9 cellular contexts compared by ENCODE assay signal in genomic region chr14:93085916-93086315, GRCh38. TPM values are rescaled to one million over a fixed set of nuclear protein-coding genes. Genes with fewer than 3 reads are reported as not detected.
A peak's percentile ranks its signal among the peaks of the same experiment; 100 is the strongest.
DNase-seq lines count a peak whose midpoint lies in the region; ATAC-seq, FAIRE-seq and TF ChIP-seq lines count a peak whose summit lies in the region.
"Had no signal": no experiment of that assay in that cellular context is flagged by ENCODE, and none has a peak within 500 bp of the region (broad histone marks: within the 10 kb centered on the region; RNA-seq: fewer than 3 reads in every experiment).

No MANE protein-coding gene starts in this region.

- POLR2A ChIA-PET in CD8-positive, alpha-beta memory T cell (lab: Charles Lee): no interaction called here
- POLR2A ChIA-PET in K562 (lab: Yijun Ruan, JAX): interaction anchor here (1.0 kb wide), 1 partner anchor 11 kb away, joined by 3 read pairs; no protein-coding TSS in a partner anchor

- H3K4me1 Mint-ChIP-seq in CD8-positive, alpha-beta memory T cell: peaks cover 51 to 88% (median 64%) of the 10 kb centered on the region in 3 donors

- H3K9me1 ChIP-seq in K562 (ENCODE audit: control insufficient read depth, insufficient read depth, low read length): no peaks in the 10 kb centered on the region

- in situ Hi-C loops in K562 (cut with MboI): no loop called here

- no peak for TF ChIP-seq POLR2A in K562 (conservative IDR thresholded peaks at IDR 0.05)

- H4K20me1 ChIP-seq in K562 (replicated peaks; ENCODE audit: control insufficient read depth, insufficient read depth, low read length): no peaks in the 10 kb centered on the region

- H3K9me3 ChIP-seq in CD8-positive, alpha-beta memory T cell (ENCODE audit: low read length): no peaks in the 10 kb centered on the region
- H3K9me3 ChIP-seq in K562 (replicated peaks; ENCODE audit: control insufficient read depth, insufficient read depth, low read depth, low read length) (no peaks in the 10 kb centered on the region), psoas muscle (no peaks in the 10 kb centered on the region)

- H3K27me3 Mint-ChIP-seq in CD8-positive, alpha-beta memory T cell: no peaks in the 10 kb centered on the region

- peak overlapping the region in 1 of 2 experiments; percentile 35; a peak in 1 of 4 replicates for H3K9ac ChIP-seq in K562 (ENCODE audit: insufficient read depth in 1 of 2, low read depth in 2 of 2, low read length in 2 of 2)

- no peak overlapping the region for H3K4me2 ChIP-seq in K562 (ENCODE audit: insufficient read depth, low read length)

- no peak for TF ChIP-seq RAD21 in K562 (CRISPR knock-in tag; conservative IDR thresholded peaks at IDR 0.05 in 1 of 2, IDR thresholded peaks at IDR 0.05 in 1 of 2)

- peak; percentile 25; the same call in 2 of the 3 replicates for ATAC-seq in K562
- ATAC-seq in psoas muscle: no peak

- no peaks in the 10 kb centered on the region for H3K79me2 ChIP-seq in K562 (ENCODE audit: control insufficient read depth, insufficient read depth, low read length)

- H2AFZ ChIP-seq in K562 (ENCODE audit: low read depth, low read length): no peak overlapping the region

- intact Hi-C loops in K562 (cut with micrococcal nuclease): no loop called here
- intact Hi-C loops in psoas muscle (cut with DNase I): no loop called here

- H3K4me3 Mint-ChIP-seq in CD8-positive, alpha-beta memory T cell: no peak overlapping the region

- CTCF ChIA-PET in CD8-positive, alpha-beta memory T cell (lab: Charles Lee): interaction anchor here (3.5 kb wide), 1 partner anchor 27 kb away, joined by 16 read pairs; no protein-coding TSS in a partner anchor
- CTCF ChIA-PET in K562 (lab: Yijun Ruan, JAX; ENCODE audit: low intra/inter-chr PET ratio): no interaction called here

- H3K4me3 ChIP-seq in CD8-positive, alpha-beta memory T cell (ENCODE audit: low read length): no peak overlapping the region
- H3K4me3 ChIP-seq in HL-60 (replicated peaks; ENCODE audit: insufficient read depth, low read length) (0 out of 2 replicates have a peak overlapping the region, but pooled peaks have one; percentile 22), K562 (no peak overlapping the region), kidney epithelial cell (ENCODE audit: low read depth, low read length) (no peak overlapping the region), psoas muscle (no peak overlapping the region)

- DNase-seq in CD8-positive, alpha-beta memory T cell: no peak
- DNase-seq in HL-60 (ENCODE audit: low read depth in 1 of 2, low spot score in 1 of 2) (peak in 1 of 2 experiments; percentile 6), K562 (ENCODE audit: extremely low read depth in 1 of 4, low spot score in 3 of 4) (peak in 1 of 4 experiments; percentile 16), kidney epithelial cell (ENCODE audit: low read depth) (peak; percentile 50), T-helper 9 cell (no peak), NCI-H2171 treated with DMSO at 0.1 percent for 48 hours (lab: John Stamatoyannopoulos, UW) (no peak), ureter (ENCODE audit: low spot score) (no peak), psoas muscle (no peak)

- H3K4me1 ChIP-seq in CD8-positive, alpha-beta memory T cell (ENCODE audit: insufficient read depth, low read length): peaks cover 20% of the 10 kb centered on the region
- H3K4me1 ChIP-seq in K562 (replicated peaks in 1 of 2; ENCODE audit: control insufficient read depth in 2 of 2, insufficient read depth in 2 of 2, low read length in 2 of 2) (peaks cover 3 to 15% of the 10 kb centered on the region in 2 experiments; a peak in 2 of 5 replicates), psoas muscle (peaks cover 12% of the 10 kb centered on the region)

- peaks cover 0 to 2% (median 0%) of the 10 kb centered on the region in 5 donors for H3K9me3 Mint-ChIP-seq in CD8-positive, alpha-beta memory T cell
- H3K9me3 Mint-ChIP-seq: activated T-helper 2 cell treated with anti-CD3 and anti-CD28 coated beads, Interferon-gamma antibody, Interleukin-2, Interleukin-4, amounts not matched to agents 10 μg/mL and 5 μg/mL and 100 μg/mL, durations not matched to agents 14 hours and 24 hours and 36 hours had no signal

- WGBS in K562 (ENCODE audit: insufficient coverage, low coverage, missing lambda C conversion rate): no CpG with 5 or more reads among the region's 3 CpGs
- 88 to 91% (median 89%) methylated on average over 3 of the region's 3 CpGs for WGBS in psoas muscle, 3 donors

- H3K27me3 ChIP-seq in CD8-positive, alpha-beta memory T cell (ENCODE audit: insufficient read depth, low read length, poor library complexity, severe bottlenecking): no peaks in the 10 kb centered on the region
- H3K27me3 ChIP-seq in HL-60 (ENCODE audit: insufficient read depth, poor library complexity, severe bottlenecking): no peaks in the 10 kb centered on the region
- H3K27me3 ChIP-seq in K562 (ENCODE audit: control insufficient read depth in 2 of 2, insufficient read depth in 2 of 2, low read length in 2 of 2): no peaks in the 10 kb centered on the region
- no peaks in the 10 kb centered on the region for H3K27me3 ChIP-seq in kidney epithelial cell (ENCODE audit: control insufficient read depth, insufficient read depth, low read length)
- no peaks in the 10 kb centered on the region for H3K27me3 ChIP-seq in psoas muscle (ENCODE audit: insufficient read depth in 3 of 3, low read length in 2 of 3)

- no TSS peak for BruUV-seq in K562 (replicated peaks; lab: Mats Ljungman, UMichigan)

- H3K27ac ChIP-seq in CD8-positive, alpha-beta memory T cell (ENCODE audit: low read depth, low read length): no peak overlapping the region
- H3K27ac ChIP-seq in HL-60 (replicated peaks) (peak overlapping the region; percentile 65), K562 (ENCODE audit: extremely low read depth, low read depth, low read length) (no peak overlapping the region), psoas muscle (no peak overlapping the region)

- H3K27ac Mint-ChIP-seq in CD8-positive, alpha-beta memory T cell: peak overlapping the region; percentile 17 to 97 (median 68)

- H3K36me3 ChIP-seq in CD8-positive, alpha-beta memory T cell (ENCODE audit: insufficient read depth, low read length): no peaks in the 10 kb centered on the region
- no peaks in the 10 kb centered on the region for H3K36me3 ChIP-seq in K562 (ENCODE audit: control insufficient read depth, insufficient read depth, low read length)
- H3K36me3 ChIP-seq in kidney epithelial cell (ENCODE audit: control insufficient read depth, insufficient read depth, low read length): no peaks in the 10 kb centered on the region
- H3K36me3 ChIP-seq in psoas muscle (ENCODE audit: insufficient read depth in 1 of 2, low read depth in 1 of 2): no peaks in the 10 kb centered on the region

- TF ChIP-seq CTCF in HL-60 (IDR thresholded peaks at IDR 0.05; ENCODE audit: insufficient read depth, low read length) (no peak), K562 (IDR thresholded peaks at IDR 0.05 in 2 of 3, conservative IDR thresholded peaks at IDR 0.05 in 1 of 3; ENCODE audit: insufficient read depth in 2 of 3, low read depth in 1 of 3, low read length in 3 of 3) (no peak), kidney epithelial cell (IDR thresholded peaks at IDR 0.05; ENCODE audit: insufficient read depth, low read length, poor library complexity, severe bottlenecking) (no peak), psoas muscle (IDR thresholded peaks at IDR 0.05) (no peak)

- TF ChIP-seq EP300 in K562 (IDR thresholded peaks at IDR 0.05; ENCODE audit: low read length): no peak

- no peak for FAIRE-seq in K562 (lab: Jason Lieb, UNC)

- no peaks in the 10 kb centered on the region for H3K36me3 Mint-ChIP-seq in CD8-positive, alpha-beta memory T cell

TF ChIP-seq in K562, 482 proteins besides CTCF, POLR2A, EP300 and RAD21 (continues in another document):
- TF ChIP-seq HES1 (IDR thresholded peaks at IDR 0.05; ENCODE audit: low read depth): no peak
- TF ChIP-seq SIX5 (IDR thresholded peaks at IDR 0.05; ENCODE audit: borderline replicate concordance in 1 of 2, insufficient read depth in 1 of 2, low read depth in 1 of 2, low read length in 2 of 2): no peak
- no peak for TF ChIP-seq CCNT2 (IDR thresholded peaks at IDR 0.05; ENCODE audit: borderline replicate concordance, extremely low read depth, insufficient read length, low read depth, low read length)
- TF ChIP-seq, protein P1, sequence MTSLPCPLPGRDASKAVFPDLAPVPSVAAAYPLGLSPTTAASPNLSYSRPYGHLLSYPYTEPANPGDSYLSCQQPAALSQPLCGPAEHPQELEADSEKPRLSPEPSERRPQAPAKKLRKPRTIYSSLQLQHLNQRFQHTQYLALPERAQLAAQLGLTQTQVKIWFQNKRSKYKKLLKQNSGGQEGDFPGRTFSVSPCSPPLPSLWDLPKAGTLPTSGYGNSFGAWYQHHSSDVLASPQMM (CRISPR knock-in tag; IDR thresholded peaks at IDR 0.05): no peak
- TF ChIP-seq NFE2 (IDR thresholded peaks at IDR 0.05; ENCODE audit: low read depth): 0 out of 2 replicates have a peak, but pooled peaks have one; percentile 29

RNA-seq across cellular contexts. Expression of gene ITPK1, which starts 29.8 kb away (rescaled TPM):
- 10 to 100 TPM; 66.1 to 75.1 TPM for total RNA-seq in CD8-positive, alpha-beta memory T cell
- 40.4 TPM for polyA plus RNA-seq in CD8-positive, alpha-beta memory T cell
- 21.8 and 42.6 TPM in 2 replicates for total RNA-seq in K562 (2011; cell fraction: chromatin; rRNA removed; ENCODE audit: low replicate concordance)
- 17.2 and 21.1 TPM in 2 replicates for total RNA-seq in K562 (2011; cell fraction: nucleolus; rRNA removed)
- 16.6 and 19.4 TPM in 2 replicates for total RNA-seq in K562 (2011; cell fraction: nucleoplasm; rRNA removed)
- total RNA-seq in K562 (2014; rRNA removed): 17.3 and 23.0 TPM in 2 replicates
- total RNA-seq in K562 (2014; rRNA removed; fragmentation: Illumina TruSeq; extraction: Trizol): 10.8 and 24.0 TPM in 2 replicates
- 22.6 and 26.8 TPM in 2 replicates for total RNA-seq in K562 (2015; rRNA removed; fragmentation: Illumina TruSeq; extraction: Trizol)
- 39.2 and 41.1 TPM in 2 replicates for total RNA-seq in K562 (2021)
- 23.0 and 36.9 TPM in 2 replicates for polyA plus RNA-seq in K562 (2011; rRNA removed)
- 40.7 and 44.0 TPM in 2 replicates for polyA plus RNA-seq in K562 (2011; cell fraction: cytosol; rRNA removed)
- 23.5 and 26.5 TPM in 2 replicates for polyA plus RNA-seq in K562 (2011; cell fraction: nucleus; rRNA removed)
- polyA plus RNA-seq in K562 (2012): 38.5 and 49.5 TPM in 2 replicates
- polyA plus RNA-seq in K562 (2014; fragmentation: Illumina TruSeq; extraction: Trizol): 32.4 and 32.6 TPM in 2 replicates
- 1 to 10 TPM; 1.2 to 1.5 TPM for polyA plus RNA-seq in K562 (2014; fragmentation: Nextera tagmentation; extraction: Ambion mirVana)
- polyA plus RNA-seq in K562 (2014; rRNA removed): 22.4 and 28.7 TPM in 2 replicates
- polyA minus RNA-seq in K562 (2011; rRNA and poly(A)+ RNA removed): 44.8 and 48.1 TPM in 2 replicates
- polyA minus RNA-seq in K562 (2011; cell fraction: cytosol; rRNA and poly(A)+ RNA removed): 34.7 and 38.7 TPM in 2 replicates
- 7.5 and 23.8 TPM in 2 replicates for polyA minus RNA-seq in K562 (2011; cell fraction: nucleus; rRNA and poly(A)+ RNA removed)
- 21.3 and 23.6 TPM in 2 replicates for total RNA-seq in kidney epithelial cell
- total RNA-seq in ureter: 70.4 TPM
- total RNA-seq in psoas muscle: 10 to 100 TPM; 33.7 to 51.0 (median 45.6) TPM
- 10 to 100 TPM; 30.0 to 61.1 (median 32.5) TPM for polyA plus RNA-seq in psoas muscle
